ENCODE assay signal across 9 cellular contexts in the genomic region with DNA sequence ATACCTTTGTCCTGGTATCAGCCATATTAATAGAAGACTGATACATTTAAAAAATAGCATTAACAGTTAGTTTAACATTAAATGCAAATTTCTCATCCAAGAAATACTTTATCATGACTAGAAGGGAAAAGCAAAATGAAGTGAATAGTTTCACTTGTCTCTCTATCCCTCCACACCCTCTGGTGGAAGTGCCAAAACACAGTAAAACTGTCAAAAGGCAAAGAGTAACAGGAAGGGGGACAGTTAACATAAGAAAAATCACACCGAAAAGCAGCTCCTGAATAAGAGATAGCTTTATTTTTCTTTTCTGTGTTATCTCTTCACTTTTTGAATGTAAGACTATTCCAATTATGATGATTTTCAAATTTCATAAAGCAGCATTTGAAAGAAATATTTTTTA.
DNase-seq lines count a peak whose midpoint lies in the region; ATAC-seq and TF ChIP-seq lines count a peak whose summit lies in the region.
"Had no signal": no experiment of that assay in that cellular context is flagged by ENCODE, and none has a peak within 500 bp of the region (broad histone marks: within the 10 kb centered on the region; RNA-seq: fewer than 3 reads in every experiment).

No MANE protein-coding gene starts in this region.

- no peak overlapping the region for H3K4me3 Mint-ChIP-seq in type B pancreatic cell

- H3K36me3 ChIP-seq in left ventricle myocardium inferior = peaks cover 29% of the 10 kb centered on the region

- H3K4me3 ChIP-seq in left ventricle myocardium inferior = no peak overlapping the region
- no peak overlapping the region for H3K4me3 ChIP-seq in epithelial cell of proximal tubule (ENCODE audit: low read depth, low read length)

- no peaks in the 10 kb centered on the region for H3K9me3 ChIP-seq in left ventricle myocardium inferior (replicated peaks)

- DNase-seq in left ventricle myocardium inferior = no peak
- no peak for DNase-seq in left cardiac atrium
- DNase-seq in NAMALWA (ENCODE audit: low spot score) = peak; percentile 20
- no peak for DNase-seq in epithelial cell of proximal tubule (ENCODE audit: low read depth)
- DNase-seq in type B pancreatic cell (ENCODE audit: extremely low spot score, unreplicated experiment) = no peak
- DNase-seq in NCI-H524 (lab: John Stamatoyannopoulos, UW) = no peak
- no peak for DNase-seq in superior temporal gyrus (ENCODE audit: extremely low spot score)
- DNase-seq: effector memory CD4-positive, alpha-beta T cell had no signal

- H3K9me3 Mint-ChIP-seq in type B pancreatic cell = no peaks in the 10 kb centered on the region

- peak; percentile 44 for TF ChIP-seq CTCF in left ventricle myocardium inferior (IDR thresholded peaks at IDR 0.05; ENCODE audit: borderline replicate concordance)
- TF ChIP-seq CTCF in epithelial cell of proximal tubule (conservative IDR thresholded peaks at IDR 0.05; ENCODE audit: low read depth, low read length) = peak; percentile 57
- peak; percentile 53 for TF ChIP-seq CTCF in type B pancreatic cell (conservative IDR thresholded peaks at IDR 0.05)

- no peaks in the 10 kb centered on the region for H3K27me3 Mint-ChIP-seq in type B pancreatic cell

- ATAC-seq in left cardiac atrium = no peak
- no peak for ATAC-seq in HG03159 (IDR thresholded peaks at IDR 0.05; ENCODE audit: unreplicated experiment)

- peaks cover 19% of the 10 kb centered on the region for H3K4me1 Mint-ChIP-seq in type B pancreatic cell (ENCODE audit: unreplicated experiment)

- peaks cover 59% of the 10 kb centered on the region for H3K4me1 ChIP-seq in left ventricle myocardium inferior

- no peaks in the 10 kb centered on the region for H3K27me3 ChIP-seq in left ventricle myocardium inferior (ENCODE audit: low read depth)

- H3K36me3 Mint-ChIP-seq in type B pancreatic cell = peaks cover 15% of the 10 kb centered on the region

- no peak overlapping the region for H3K27ac ChIP-seq in left ventricle myocardium inferior (replicated peaks)

- intact Hi-C loops in left ventricle myocardium inferior (cut with micrococcal nuclease) (no loop called here), left cardiac atrium (cut with DNase I) (no loop called here)

- no peak overlapping the region for H3K27ac Mint-ChIP-seq in type B pancreatic cell
